In genomic region chr2:59177748-59178147, GRCh38 we compare ENCODE assay signal across 20 cellular contexts.
A peak's percentile ranks its signal among the peaks of the same experiment; 100 is the strongest.
DNase-seq lines count a peak whose midpoint lies in the region; ATAC-seq and FAIRE-seq lines count a peak whose summit lies in the region.
"Had no signal": no experiment of that assay in that cellular context is flagged by ENCODE, and none has a peak within 500 bp of the region (broad histone marks: within the 10 kb centered on the region; RNA-seq: fewer than 3 reads in every experiment).

No MANE protein-coding gene starts in this region.

- peak; percentile 9 for DNase-seq in NCI-H1436 treated with DMSO at 0.1 percent for 48 hours (lab: John Stamatoyannopoulos, UW)
- no peak for DNase-seq in NCI-H1436 (lab: John Stamatoyannopoulos, UW)
- DNase-seq in NCI-H2107 treated with DMSO at 0.1 percent for 48 hours (lab: John Stamatoyannopoulos, UW; ENCODE audit: unreplicated experiment) = peak; percentile 93
- peak; percentile 79 for DNase-seq in NCI-H69 (lab: John Stamatoyannopoulos, UW)
- no peak for DNase-seq in HTR-8/SVneo (ENCODE audit: insufficient read length, low spot score)
- no peak for DNase-seq in NK-92 treated with Interleukin-12 subunit alpha and Interleukin-12 subunit beta, amount 100 ng/mL, for 24 hours (lab: John Stamatoyannopoulos, UW)
- DNase-seq: 8988T; activated CD4-positive, alpha-beta T cell treated with anti-CD3 and anti-CD28 coated beads for 48 hours; activated CD8-positive, alpha-beta memory T cell treated with anti-CD3 and anti-CD28 coated beads, Interleukin-2, amount 10 ng/mL, durations not matched to agents 7 days and 5 days; aorta; COR-L47; HFFc6; hippocampal formation; NCI-H446 treated with DMSO at 0.1 percent for 48 hours; stimulated activated CD4-positive, alpha-beta T cell treated with anti-CD3 and anti-CD28 coated beads, Interleukin-4, amount 100 ng/mL, for 4 hours; upper lobe of right lung had no signal

- no peak for FAIRE-seq in HTR-8/SVneo (lab: Jason Lieb, UNC)
- FAIRE-seq: GM18507, keratinocyte had no signal

- no peak for ATAC-seq in GM18867 (IDR thresholded peaks at IDR 0.05; ENCODE audit: unreplicated experiment)
- no peak for ATAC-seq in GM18909 (IDR thresholded peaks at IDR 0.05; ENCODE audit: poor library complexity, unreplicated experiment)
- ATAC-seq: activated CD8-positive, alpha-beta memory T cell treated with anti-CD3 and anti-CD28 coated beads, Interleukin-2, amount 10 ng/mL, durations not matched to agents 7 days and 5 days; upper lobe of right lung had no signal

Comparison
In these comparisons a context has a peak if more than half of its experiments do, and no peak if none do; other contexts are left out.
1. DNase-seq: peak in NCI-H1436 treated with DMSO at 0.1 percent for 48 hours (single experiment), NCI-H2107 treated with DMSO at 0.1 percent for 48 hours (single experiment) and NCI-H69 (single experiment); none in NCI-H1436 (single experiment), HTR-8/SVneo (single experiment) and NK-92 treated with Interleukin-12 subunit alpha and Interleukin-12 subunit beta, amount 100 ng/mL, for 24 hours (single experiment).